In the genomic region with DNA sequence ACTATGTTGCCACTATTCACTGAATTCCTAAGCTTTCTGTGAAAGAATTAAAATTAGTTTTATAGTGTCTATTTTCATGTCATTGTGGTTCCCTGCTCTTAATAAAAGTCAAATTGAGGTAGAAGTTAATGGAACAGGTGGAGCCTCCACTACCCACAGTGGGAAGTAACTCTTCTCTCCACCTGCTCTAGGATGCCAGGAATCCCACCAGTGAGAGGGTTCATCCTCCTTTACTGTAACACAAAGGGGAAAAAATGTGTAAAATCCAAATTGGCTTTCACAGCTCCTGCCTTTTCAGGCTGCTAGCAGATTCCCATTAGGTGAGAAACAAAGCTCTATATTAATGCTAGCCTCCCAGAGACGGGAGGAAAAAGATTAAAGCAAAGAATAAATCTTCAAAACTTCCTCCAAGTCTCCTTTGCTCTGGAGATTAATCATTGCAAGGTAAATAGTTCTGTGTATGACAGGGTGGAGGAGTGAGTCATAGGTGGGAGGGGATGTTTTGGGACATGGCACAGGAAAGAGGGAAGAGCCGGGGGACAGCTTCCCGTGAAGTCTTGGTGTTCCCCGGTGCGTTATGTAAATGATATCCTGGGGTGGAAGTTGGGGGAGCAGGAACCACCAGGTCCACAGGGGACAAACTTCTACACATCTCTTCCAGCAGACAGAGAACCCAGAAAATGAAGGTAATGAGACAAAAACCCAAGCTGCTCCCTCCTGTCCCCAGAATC, we compare ENCODE assay signal across 13 cellular contexts. TPM values are rescaled to one million over a fixed set of nuclear protein-coding genes. Genes with fewer than 3 reads are reported as not detected.
DNase-seq lines count a peak whose midpoint lies in the region; ATAC-seq and TF ChIP-seq lines count a peak whose summit lies in the region.
"Not testable (repeated sequence)": the region's sequence is repeated elsewhere in the genome, so short reads cannot be mapped to it uniquely, and the experiment has no call there.
"Had no signal": no experiment of that assay in that cellular context is flagged by ENCODE, and none has a peak within 500 bp of the region (broad histone marks: within the 10 kb centered on the region; RNA-seq: fewer than 3 reads in every experiment).

No MANE protein-coding gene starts in this region.

- RAD21 ChIA-PET in HCT116 (lab: Charles Lee; ENCODE audit: low non-redundant PET in 1 of 2, low total read pairs in 2 of 2, uncharacterized antibody in 2 of 2, unreplicated experiment in 2 of 2): not testable (repeated sequence)

- WGBS in stomach, 5 donors: 4 to 22% (median 7%) methylated on average over 5 of the region's 5 CpGs

- BruUV-seq in HCT116 (replicated peaks; lab: Mats Ljungman, UMichigan); MCF 10A (replicated peaks; lab: Mats Ljungman, UMichigan): not testable (repeated sequence)

- peak overlapping the region; percentile 77 for H3K4me2 ChIP-seq in HCT116 (ENCODE audit: low read length)

- TF ChIP-seq EP300 in stomach (IDR thresholded peaks at IDR 0.05): not testable (repeated sequence)

- peak overlapping the region in 1 of 2 experiments; percentile 37; a peak in 3 of 4 replicates for H3K4me3 ChIP-seq in HCT116 (replicated peaks in 1 of 2; ENCODE audit: low read depth in 1 of 2, low read length in 2 of 2)
- H3K4me3 ChIP-seq in Peyer's patch: peak overlapping the region in 2 of 4 donors; percentile 25 to 30
- H3K4me3 ChIP-seq in stomach: not testable (repeated sequence)

- H3K36me3 Mint-ChIP-seq in MCF 10A (ENCODE audit: insufficient read depth, unreplicated experiment): not testable (repeated sequence)

- H3K27ac ChIP-seq in HCT116 (ENCODE audit: low read depth, low read length): not testable (repeated sequence)
- H3K27ac ChIP-seq in Peyer's patch: peak overlapping the region in 3 of 4 donors; percentile 35 to 87 (median 76)
- peak overlapping the region; percentile 53 for H3K27ac ChIP-seq in epithelial cell of prostate
- H3K27ac ChIP-seq in stomach: peak overlapping the region in 3 of 5 donors; percentile 48 to 62 (median 57)

- DNase-seq in HCT116 (ENCODE audit: low read depth, low spot score) (peak; percentile 16), Peyer's patch (peak in 1 of 3 donors; percentile 51), MCF 10A (ENCODE audit: unreplicated experiment) (peak; percentile 48), kidney glomerular epithelial cell (lab: John Stamatoyannopoulos, UW) (peak; percentile 34), mucosa of gallbladder (ENCODE audit: low spot score) (peak; percentile 46)
- not testable (repeated sequence) for DNase-seq in epithelial cell of prostate (ENCODE audit: low read depth, low spot score); stomach

- H2AFZ ChIP-seq in HCT116 (ENCODE audit: low read depth, low read length, poor library complexity, severe bottlenecking): peak overlapping the region; percentile 24

- H3K4me1 ChIP-seq in HCT116 (ENCODE audit: control insufficient read depth in 1 of 2, insufficient read depth in 2 of 2, low read length in 2 of 2): peaks cover 15 to 32% of the 10 kb centered on the region in 2 experiments
- H3K4me1 ChIP-seq in Peyer's patch, stomach: not testable (repeated sequence)

- H3K9me2 ChIP-seq in HCT116 (ENCODE audit: insufficient read depth): not testable (repeated sequence)

- 0 out of 2 replicates have a peak, but pooled peaks have one; percentile 1 for TF ChIP-seq RAD21 in HCT116 (IDR thresholded peaks at IDR 0.05; ENCODE audit: low read depth)

- H3K4me1 Mint-ChIP-seq in MCF 10A (ENCODE audit: insufficient read depth, unreplicated experiment): peaks cover 24% of the 10 kb centered on the region

- intact Hi-C loops in HCT116 (cut with micrococcal nuclease); MCF 10A (cut with micrococcal nuclease); stomach (cut with DNase I; ENCODE audit: low total_unique reads): not testable (repeated sequence)

- H4K20me1 ChIP-seq in HCT116 (ENCODE audit: insufficient read depth): not testable (repeated sequence)

- CTCF ChIA-PET in HCT116 (lab: Charles Lee); MCF 10A (lab: Yijun Ruan, JAX): not testable (repeated sequence)

- not testable (repeated sequence) for H3K9me3 Mint-ChIP-seq in MCF 10A (ENCODE audit: unreplicated experiment)

- not testable (repeated sequence) for TF ChIP-seq CTCF in HCT116 (IDR thresholded peaks at IDR 0.05 in 2 of 3, conservative IDR thresholded peaks at IDR 0.05 in 1 of 3; ENCODE audit: borderline replicate concordance in 1 of 3, insufficient read depth in 1 of 3, low read depth in 2 of 3, low read length in 2 of 3); Peyer's patch (IDR thresholded peaks at IDR 0.05); MCF 10A (IDR thresholded peaks at IDR 0.05; ENCODE audit: unreplicated experiment); stomach (IDR thresholded peaks at IDR 0.05)

- POLR2A ChIA-PET in HCT116 (lab: Charles Lee): not testable (repeated sequence)
- POLR2A ChIA-PET in MCF 10A (lab: Yijun Ruan, JAX): interaction anchor here (0.6 to 4.6 kb wide), 19 partner anchors 9 to 320 kb away, joined by 3 to 46 read pairs (median 7); a partner anchor contains a TSS

- not testable (repeated sequence) for H3K36me3 ChIP-seq in HCT116 (ENCODE audit: control insufficient read depth in 1 of 2, insufficient read depth in 2 of 2, low read length in 2 of 2); Peyer's patch; stomach

- peak overlapping the region; percentile 9 for H3K27ac Mint-ChIP-seq in MCF 10A (ENCODE audit: low read depth, unreplicated experiment)

- peak; percentile 96 for ATAC-seq in HCT116

- H3K27me3 ChIP-seq in HCT116 (ENCODE audit: insufficient read depth, low read length); Peyer's patch; stomach: not testable (repeated sequence)

- H3K79me2 ChIP-seq in HCT116 (ENCODE audit: insufficient read depth, low read length): not testable (repeated sequence)

- TF ChIP-seq POLR2A in HCT116 (IDR thresholded peaks at IDR 0.05; ENCODE audit: borderline replicate concordance, extremely low read depth, insufficient read depth, insufficient read length); Peyer's patch (IDR thresholded peaks at IDR 0.05); stomach (IDR thresholded peaks at IDR 0.05): not testable (repeated sequence)

- H3K9me3 ChIP-seq in HCT116 (ENCODE audit: control insufficient read depth in 1 of 2, insufficient read depth in 1 of 2, low read depth in 1 of 2, low read length in 2 of 2); Peyer's patch; stomach: not testable (repeated sequence)

- peak overlapping the region; percentile 7 for H3K4me3 Mint-ChIP-seq in MCF 10A (ENCODE audit: unreplicated experiment)

- H3K27me3 Mint-ChIP-seq in MCF 10A (ENCODE audit: insufficient read depth, unreplicated experiment): not testable (repeated sequence)

- peak overlapping the region; percentile 35; the same call in 1 of the 2 replicates for H3K9ac ChIP-seq in HCT116 (ENCODE audit: low read length)

TF ChIP-seq in HCT116, 20 proteins besides CTCF, POLR2A, EP300 and RAD21:
- peak; percentile 8; the same call in 1 of the 2 replicates for TF ChIP-seq EGR1 (IDR thresholded peaks at IDR 0.05; ENCODE audit: low read depth)
- TF ChIP-seq FOSL1 (IDR thresholded peaks at IDR 0.05; ENCODE audit: low read depth): peak; percentile 68
- peak; percentile 69 for TF ChIP-seq JUND (IDR thresholded peaks at IDR 0.05)

RNA-seq across cellular contexts. Expression of a gene that starts 16.5 kb away (rescaled TPM):
- total RNA-seq in HCT116 (2021; ENCODE audit: unreplicated experiment) (not detected), Peyer's patch (1 to 10 TPM in 1 of 4 donors, under 1 TPM in 1, not detected in 2; 0.76 to 5.3 TPM), MCF 10A (2022) (not detected in 2 replicates), mucosa of gallbladder (92.6 TPM), stomach (not detected)
- polyA plus RNA-seq in HCT116 (2012): not detected in 2 replicates
- polyA plus RNA-seq in stomach: not detected
- total RNA-seq: CD4-positive, CD25-positive, alpha-beta regulatory T cell; chondrocyte; left ventricle myocardium inferior; posterior vena cava; subcutaneous adipose tissue had no signal
- polyA plus RNA-seq: CD4-positive, CD25-positive, alpha-beta regulatory T cell; SK-N-SH had no signal

RNA-seq across cellular contexts. Expression of a gene that starts 32.5 kb away (rescaled TPM):
- total RNA-seq in HCT116 (2021; ENCODE audit: unreplicated experiment): 0.25 TPM
- polyA plus RNA-seq in HCT116 (2012): not detected in 2 replicates
- total RNA-seq in Peyer's patch: 1,000 to 10,000 TPM in 1 of 4 donors, 100 to 1,000 TPM in 2, 10 to 100 TPM in 1; 16.5 to 3,180 (median 690) TPM
- total RNA-seq in MCF 10A (2022): not detected in 2 replicates
- total RNA-seq in mucosa of gallbladder: 9.7 TPM
- total RNA-seq in stomach: 10 to 100 TPM in 1 of 5 donors, 1 to 10 TPM in 1, not detected in 3; 1.7 to 23.5 TPM
- polyA plus RNA-seq in stomach: under 1 TPM in 1 of 3 donors, not detected in 2; 0.31 TPM
- total RNA-seq: CD4-positive, CD25-positive, alpha-beta regulatory T cell; chondrocyte; left ventricle myocardium inferior; posterior vena cava had no signal
- polyA plus RNA-seq: CD4-positive, CD25-positive, alpha-beta regulatory T cell; SK-N-SH had no signal

Comparison
In these comparisons a context has a peak if more than half of its experiments do, and no peak if none do; other contexts are left out.
1. RNA of a gene that starts 16.5 kb away (total RNA-seq): 92.6 TPM in mucosa of gallbladder (single experiment); 0.76 to 5.3 TPM in Peyer's patch, not detected in HCT116 (single experiment), not detected in MCF 10A and not detected in stomach; every median in the first group is over 10 times any median in the second.